Comparison of ENCODE assay signal across 8 cellular contexts in genomic region chr2:26605195-26605968, GRCh38. TPM values are rescaled to one million over a fixed set of nuclear protein-coding genes. Genes with fewer than 3 reads are reported as not detected.
DNase-seq lines count a peak whose midpoint lies in the region; ATAC-seq and TF ChIP-seq lines count a peak whose summit lies in the region.

No MANE protein-coding gene starts in this region.

- no peak overlapping the region for H3K27ac Mint-ChIP-seq in immature natural killer cell

- no peak for TF ChIP-seq POLR2A in body of pancreas (IDR thresholded peaks at IDR 0.05)

- CTCF ChIA-PET in Panc1 (lab: Charles Lee) = interaction anchor here (0.5 to 1.1 kb wide), 6 partner anchors 10 to 236 kb away, joined by 3 to 9 read pairs (median 3); no protein-coding TSS in a partner anchor

- no TSS peak for BruUV-seq in Panc1 (replicated peaks; lab: Mats Ljungman, UMichigan)

- ATAC-seq in Panc1 (peak; percentile 90), body of pancreas (peak; percentile 51), GM21825 (IDR thresholded peaks at IDR 0.05; ENCODE audit: unreplicated experiment) (no peak)

- H3K27me3 ChIP-seq in Panc1 (ENCODE audit: control insufficient read depth, insufficient read depth, low read length) = peaks cover 7% of the 10 kb centered on the region; the same call in 1 of the 2 replicates
- no peaks in the 10 kb centered on the region for H3K27me3 ChIP-seq in body of pancreas

- H3K4me1 Mint-ChIP-seq in immature natural killer cell = peaks cover 31 to 49% of the 10 kb centered on the region in 2 donors

- H3K4me1 ChIP-seq in Panc1 (ENCODE audit: control insufficient read depth, insufficient read depth, low read length) (peaks cover 5% of the 10 kb centered on the region; the same call in 1 of the 2 replicates), body of pancreas (peaks cover 23% of the 10 kb centered on the region)

- in situ Hi-C loops in Panc1 (cut with HindIII; ENCODE audit: low pct_unique_long_range_greater_than_20kb, low sequenced_read_pairs) = no loop called here

- no peaks in the 10 kb centered on the region for H3K36me3 ChIP-seq in Panc1 (ENCODE audit: control insufficient read depth, insufficient read depth, low read length)
- no peaks in the 10 kb centered on the region for H3K36me3 ChIP-seq in body of pancreas (replicated peaks in 1 of 2; ENCODE audit: insufficient read depth in 1 of 2, low read depth in 2 of 2)

- H3K4me3 Mint-ChIP-seq in immature natural killer cell = peak overlapping the region in 1 of 5 donors; percentile 46

- intact Hi-C loops in Panc1 (cut with micrococcal nuclease; ENCODE audit: unreplicated experiment) = loop anchor here (1.0 kb wide), 1 partner anchor 140 kb away; no protein-coding TSS in a partner anchor
- intact Hi-C loops in body of pancreas (cut with DNase I) = loop anchor here (5.0 kb wide), 1 partner anchor 137 kb away; no protein-coding TSS in a partner anchor

- H3K27ac ChIP-seq in Panc1 (ENCODE audit: low read length) = peak overlapping the region; percentile 49; the same call in 1 of the 2 replicates
- H3K27ac ChIP-seq in body of pancreas = no peak overlapping the region

- no peaks in the 10 kb centered on the region for H3K9me3 ChIP-seq in Panc1 (ENCODE audit: control insufficient read depth, insufficient read depth, low read depth, low read length)
- no peaks in the 10 kb centered on the region for H3K9me3 ChIP-seq in body of pancreas

- H3K9me3 Mint-ChIP-seq in immature natural killer cell = no peaks in the 10 kb centered on the region

- H3K4me3 ChIP-seq in Panc1 (ENCODE audit: low read depth in 2 of 2, low read length in 2 of 2) (no peak overlapping the region), body of pancreas (no peak overlapping the region)

- H3K36me3 Mint-ChIP-seq in immature natural killer cell = no peaks in the 10 kb centered on the region

- H3K27me3 Mint-ChIP-seq in immature natural killer cell (ENCODE audit: low read depth in 3 of 3) = peaks cover 0 to 20% (median 16%) of the 10 kb centered on the region in 3 donors

- WGBS in body of pancreas, 2 donors = 24 to 25% methylated on average over 11 to 12 of the region's 12 CpGs

- peak; percentile 85 for TF ChIP-seq CTCF in Panc1 (IDR thresholded peaks at IDR 0.05)
- peak; percentile 67 to 92 (median 85) for TF ChIP-seq CTCF in body of pancreas (IDR thresholded peaks at IDR 0.05)

- POLR2A ChIA-PET in Panc1 (lab: Charles Lee) = no interaction called here

- peak; percentile 19 for DNase-seq in DMS153 treated with DMSO at 0.1 percent for 48 hours (lab: John Stamatoyannopoulos, UW; ENCODE audit: unreplicated experiment)
- peak; percentile 26 for DNase-seq in HS-5 (ENCODE audit: low read depth)
- DNase-seq in Panc1 (ENCODE audit: low read depth, low spot score) = peak; percentile 60
- peak; percentile 39 to 51 (median 46) for DNase-seq in body of pancreas
- DNase-seq in immature natural killer cell = peak; percentile 51 to 59 (median 54)
- DNase-seq in stimulated activated CD4-positive, alpha-beta T cell treated with anti-CD3 and anti-CD28 coated beads, Interleukin-15, amount 100 ng/mL, for 24 hours = peak; percentile 33
- DNase-seq in NOMO-1 treated with dmso at 0.1 percent for 144 hours (lab: John Stamatoyannopoulos, UW; ENCODE audit: unreplicated experiment) = no peak

RNA-seq across cellular contexts. Expression of gene CIB4, which starts 35.8 kb away (rescaled TPM):
- 0.33 TPM for total RNA-seq in Panc1 (2021; ENCODE audit: unreplicated experiment)
- not detected for polyA plus RNA-seq in Panc1 (2012; ENCODE audit: insufficient read length)
- total RNA-seq in body of pancreas = not detected
- not detected for polyA plus RNA-seq in immature natural killer cell
